ENCODE assay signal across 5 cellular contexts in genomic region chr10:47483923-47484322, GRCh38. TPM values are rescaled to one million over a fixed set of nuclear protein-coding genes. Genes with fewer than 3 reads are reported as not detected.
"Had no signal": no experiment of that assay in that cellular context is flagged by ENCODE, and none has a peak within 500 bp of the region (broad histone marks: within the 10 kb centered on the region; RNA-seq: fewer than 3 reads in every experiment).

TSS of gene ANXA8 (minus strand) at chr10:47484115. CDS start at chr10:47483933, 182 bp downstream.

RNA-seq across cellular contexts. Expression of gene ANXA8, which starts in this region (rescaled TPM):
- total RNA-seq: frontal cortex, occipital lobe, posterior vena cava, T-helper 17 cell had no signal
- polyA plus RNA-seq: neural cell had no signal
